In the genomic region with DNA sequence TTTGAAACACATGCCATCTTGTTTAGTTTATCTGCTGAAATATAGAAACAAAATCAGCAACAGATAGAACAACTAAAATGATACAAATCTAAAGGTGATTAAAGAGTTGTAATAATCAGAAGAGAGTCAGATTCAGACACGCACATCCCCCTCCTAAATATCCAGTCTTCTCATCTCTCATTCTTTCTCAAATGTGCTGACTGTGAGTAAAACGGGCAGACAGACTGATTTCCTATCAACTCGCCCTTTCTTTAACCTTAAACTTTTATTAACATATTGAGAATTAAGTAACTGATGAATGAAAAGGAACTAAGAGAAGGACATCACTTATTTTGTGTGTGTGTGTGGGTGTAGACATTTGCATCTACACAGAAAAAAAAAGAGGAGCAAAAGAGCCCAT, we compare ENCODE assay signal across 37 cellular contexts. TPM values are rescaled to one million over a fixed set of nuclear protein-coding genes. Genes with fewer than 3 reads are reported as not detected.
"Had no signal": no experiment of that assay in that cellular context is flagged by ENCODE, and none has a peak within 500 bp of the region (broad histone marks: within the 10 kb centered on the region; RNA-seq: fewer than 3 reads in every experiment).

No MANE protein-coding gene starts in this region.

- FAIRE-seq: astrocyte, TTC549 had no signal

- H3K9me3 ChIP-seq: adrenal gland, body of pancreas, breast epithelium had no signal

- H3K27ac ChIP-seq: adrenal gland, body of pancreas, brain microvascular endothelial cell, breast epithelium had no signal

- ATAC-seq: activated CD8-positive, alpha-beta T cell treated with anti-CD3 and anti-CD28 coated beads for 36 hours; activated naive CD4-positive, alpha-beta T cell treated with anti-CD3 and anti-CD28 coated beads, Interleukin-2, amount 50 U/mL, for 72 hours; activated T-cell treated with anti-CD3 and anti-CD28 coated beads, Interleukin-2, amount 50 U/mL, for 4 hours; activated T-cell treated with anti-CD3 and anti-CD28 coated beads, Interleukin-2, amount 50 U/mL, for 72 hours; activated T-helper 17 cell treated with anti-CD3 and anti-CD28 coated beads, Interleukin-2, amount 50 U/mL, for 72 hours; body of pancreas had no signal

- H3K4me1 ChIP-seq: adrenal gland, body of pancreas, breast epithelium had no signal

- H3K27me3 ChIP-seq: body of pancreas, brain microvascular endothelial cell, breast epithelium had no signal

- H3K36me3 ChIP-seq: adrenal gland, brain microvascular endothelial cell, breast epithelium had no signal

- DNase-seq: activated B cell treated with CpG ODN at 0.5 μM for 24 hours; activated CD4-positive, alpha-beta memory T cell treated with anti-CD3 and anti-CD28 coated beads for 36 hours; activated CD4-positive, alpha-beta T cell treated with anti-CD3 and anti-CD28 coated beads for 4 hours; activated CD4-positive, alpha-beta T cell treated with anti-CD3 and anti-CD28 coated beads, Interleukin-2, amount 10 ng/mL, durations not matched to agents 24 days and 14 days; activated CD4-positive, alpha-beta T cell treated with anti-CD3 and anti-CD28 coated beads, Interleukin-2, amount 50 U/mL, for 1 hour; activated CD4-positive, alpha-beta T cell treated with anti-CD3 and anti-CD28 coated beads, Interleukin-2, amount 50 U/mL, for 4 hours; activated CD4-positive, CD25-positive, alpha-beta regulatory T cell treated with anti-CD3 and anti-CD28 coated beads, Interleukin-2, amount 50 U/mL, for 72 hours; activated CD8-positive, alpha-beta memory T cell treated with anti-CD3 and anti-CD28 coated beads, Interleukin-2, amount 50 U/mL, for 4 hours; activated CD8-positive, alpha-beta T cell treated with anti-CD3 and anti-CD28 coated beads for 36 hours; activated effector memory CD4-positive, alpha-beta T cell treated with anti-CD3 and anti-CD28 coated beads, Interleukin-2, amount 50 U/mL, for 16 hours; activated gamma-delta T cell treated with Interleukin-2 at 50 U/mL for 16 hours; activated naive CD4-positive, alpha-beta T cell; activated naive CD4-positive, alpha-beta T cell treated with anti-CD3 and anti-CD28 coated beads for 36 hours; activated naive CD4-positive, alpha-beta T cell treated with anti-CD3 and anti-CD28 coated beads, Interleukin-2, amount 50 U/mL, for 16 hours; activated naive CD8-positive, alpha-beta T cell treated with anti-CD3 and anti-CD28 coated beads for 36 hours; activated T-cell treated with anti-CD3 and anti-CD28 coated beads for 4 hours; activated T-cell treated with anti-CD3 and anti-CD28 coated beads, Interleukin-2, amount 50 U/mL, for 1 hour; activated T-cell treated with anti-CD3 and anti-CD28 coated beads, Interleukin-2, amount 50 U/mL, for 4 hours; activated T-cell treated with anti-CD3 and anti-CD28 coated beads, Interleukin-2, amount 50 U/mL, for 72 hours; adrenal gland; amniotic stem cell; aorta; body of pancreas; brain microvascular endothelial cell; central memory CD4-positive, alpha-beta T cell; T-helper 1 cell; T-helper 2 cell; T-helper 9 cell had no signal

- H3K4me3 ChIP-seq: adrenal gland, body of pancreas, breast epithelium had no signal

RNA-seq across cellular contexts. Expression of gene SPP2, which starts 34.6 kb away (rescaled TPM):
- total RNA-seq: activated B cell treated with CpG ODN at 0.5 μM for 24 hours; activated CD4-positive, alpha-beta memory T cell treated with anti-CD3 and anti-CD28 coated beads for 36 hours; activated CD4-positive, alpha-beta T cell treated with anti-CD3 and anti-CD28 coated beads, Interleukin-2, amount 10 ng/mL, durations not matched to agents 24 days and 14 days; activated CD8-positive, alpha-beta memory T cell treated with anti-CD3 and anti-CD28 coated beads for 36 hours; activated CD8-positive, alpha-beta T cell treated with anti-CD3 and anti-CD28 coated beads for 36 hours; activated naive CD4-positive, alpha-beta T cell treated with anti-CD3 and anti-CD28 coated beads for 36 hours; activated naive CD4-positive, alpha-beta T cell treated with anti-CD3 and anti-CD28 coated beads, Interleukin-2, amount 50 U/mL, for 72 hours; activated naive CD8-positive, alpha-beta T cell treated with anti-CD3 and anti-CD28 coated beads for 36 hours; activated T-cell treated with anti-CD3 and anti-CD28 coated beads, Interleukin-2, amount 50 U/mL, for 4 hours; activated T-cell treated with anti-CD3 and anti-CD28 coated beads, Interleukin-2, amount 50 U/mL, for 72 hours; activated T-helper 1 cell treated with anti-CD3 and anti-CD28 coated beads, Interleukin-12 subunit alpha, Interleukin-12 subunit beta, Interleukin-2, Interleukin-4 antibody, amounts not matched to agents 30 ng/mL and 10 ng/mL and 1 ng/mL, durations not matched to agents 14 hours and 24 hours and 36 hours; activated T-helper 17 cell treated with anti-CD3 and anti-CD28 coated beads, Interleukin-2, amount 50 U/mL, for 72 hours; adrenal gland; aorta; astrocyte; body of pancreas; breast epithelium; cardiac septum; cerebellum had no signal
- polyA plus RNA-seq: adrenal gland, aorta had no signal
